Comparison of ENCODE assay signal across 1 cellular context in genomic region chr10:11589738-11590137, GRCh38.
TF ChIP-seq lines count a peak whose summit lies in the region.

No MANE protein-coding gene starts in this region.

TF ChIP-seq in GM23338, 12 proteins besides CTCF, POLR2A, EP300 and RAD21 (continued from another document):
- TF ChIP-seq ZNF462 (CRISPR knock-in tag; IDR thresholded peaks at IDR 0.05) (no peak), STAT1 (IDR thresholded peaks at IDR 0.05; ENCODE audit: unreplicated experiment) (no peak), CREB1 (CRISPR knock-in tag; IDR thresholded peaks at IDR 0.05; ENCODE audit: low read depth) (no peak), JUNB (IDR thresholded peaks at IDR 0.05; ENCODE audit: unreplicated experiment) (no peak), NANOG (IDR thresholded peaks at IDR 0.05; ENCODE audit: borderline replicate concordance) (no peak), EZH2 (IDR thresholded peaks at IDR 0.05; ENCODE audit: low read depth, unreplicated experiment) (no peak), EZH2phosphoT487 (IDR thresholded peaks at IDR 0.05; ENCODE audit: unreplicated experiment) (no peak), POLR2AphosphoS5 (IDR thresholded peaks at IDR 0.05; ENCODE audit: low read depth) (no peak), REST (IDR thresholded peaks at IDR 0.05; ENCODE audit: unreplicated experiment) (no peak), ZNF114 (CRISPR knock-in tag; IDR thresholded peaks at IDR 0.05) (no peak)
